In genomic region chr11:9600651-9601040, GRCh38 we compare ENCODE assay signal across 8 cellular contexts. TPM values are rescaled to one million over a fixed set of nuclear protein-coding genes. Genes with fewer than 3 reads are reported as not detected.
A peak's percentile ranks its signal among the peaks of the same experiment; 100 is the strongest.
DNase-seq lines count a peak whose midpoint lies in the region; ATAC-seq, FAIRE-seq and TF ChIP-seq lines count a peak whose summit lies in the region.

No MANE protein-coding gene starts in this region.

- peaks cover 30 to 36% of the 10 kb centered on the region in 2 donors for H3K4me1 Mint-ChIP-seq in immature natural killer cell

- H3K9me3 ChIP-seq in small intestine (ENCODE audit: control insufficient read depth, low read depth) (no peaks in the 10 kb centered on the region), A673 (ENCODE audit: low read depth, low read length, poor library complexity, severe bottlenecking) (no peaks in the 10 kb centered on the region)

- no peak overlapping the region for H3K4me3 ChIP-seq in small intestine (ENCODE audit: low read depth in 1 of 2, low read length in 2 of 2)
- H3K4me3 ChIP-seq in A673 (ENCODE audit: low read depth, low read length, poor library complexity, severe bottlenecking): no peak overlapping the region

- no peaks in the 10 kb centered on the region for H3K36me3 Mint-ChIP-seq in immature natural killer cell

- H3K9me3 Mint-ChIP-seq in immature natural killer cell: peaks cover 0 to 2% (median 0%) of the 10 kb centered on the region in 6 donors

- peak overlapping the region; percentile 61 to 86 (median 79) for H3K4me3 Mint-ChIP-seq in immature natural killer cell

- no peak for FAIRE-seq in small intestine (lab: Jason Lieb, UNC)

- peak; percentile 38 for ATAC-seq in GM18505 (IDR thresholded peaks at IDR 0.05; ENCODE audit: unreplicated experiment)
- peak; percentile 42 for ATAC-seq in GM21786 (IDR thresholded peaks at IDR 0.05; ENCODE audit: unreplicated experiment)

- DNase-seq in MV-4-11 (lab: John Stamatoyannopoulos, UW): peak; percentile 52
- DNase-seq in immature natural killer cell: no peak
- DNase-seq in small intestine: no peak
- no peak for DNase-seq in posterior cingulate gyrus
- DNase-seq in A673 (ENCODE audit: low spot score): no peak
- DNase-seq in AML-193 (lab: John Stamatoyannopoulos, UW): no peak

- H3K36me3 ChIP-seq in small intestine (ENCODE audit: control insufficient read depth in 2 of 2, insufficient read depth in 2 of 2, low read length in 2 of 2) (no peaks in the 10 kb centered on the region), A673 (ENCODE audit: insufficient read depth, low read length, poor library complexity, severe bottlenecking) (no peaks in the 10 kb centered on the region)

- 91 to 92% (median 91%) methylated on average over 4 of the region's 4 CpGs for WGBS in small intestine, 3 donors

- H3K27me3 ChIP-seq in small intestine (ENCODE audit: control insufficient read depth in 2 of 2, insufficient read depth in 2 of 2, low read length in 2 of 2) (no peaks in the 10 kb centered on the region), A673 (replicated peaks; ENCODE audit: insufficient read depth, low read depth, low read length, poor library complexity) (no peaks in the 10 kb centered on the region)

- peaks cover 0 to 13% (median 0%) of the 10 kb centered on the region in 3 donors for H3K27me3 Mint-ChIP-seq in immature natural killer cell (ENCODE audit: low read depth in 3 of 3)

- H3K27ac ChIP-seq in small intestine (ENCODE audit: low read depth in 1 of 2, low read length in 1 of 2): no peak overlapping the region
- no peak overlapping the region for H3K27ac ChIP-seq in A673 (ENCODE audit: low read depth, low read length, poor library complexity, severe bottlenecking)

- H3K27ac Mint-ChIP-seq in immature natural killer cell: peak overlapping the region; percentile 79 to 94 (median 89)

- intact Hi-C loops in posterior cingulate gyrus (cut with DNase I): no loop called here
- intact Hi-C loops in A673 (cut with micrococcal nuclease; ENCODE audit: unreplicated experiment): no loop called here

- CTCF ChIA-PET in A673 (lab: Charles Lee): interaction anchor here (0.8 to 1.1 kb wide), 2 partner anchors 13 to 148 kb away, joined by 3 to 6 read pairs; no protein-coding TSS in a partner anchor

- H3K4me1 ChIP-seq in small intestine (ENCODE audit: control insufficient read depth in 2 of 2, insufficient read depth in 1 of 2, low read depth in 1 of 2, low read length in 1 of 2) (peaks cover 0 to 3% of the 10 kb centered on the region in 2 donors), A673 (ENCODE audit: insufficient read depth, low read length, poor library complexity, severe bottlenecking) (peaks cover 7% of the 10 kb centered on the region)

- TF ChIP-seq POLR2A in GM18505 (IDR thresholded peaks at IDR 0.05; ENCODE audit: borderline replicate concordance, extremely low read depth, insufficient read depth, insufficient read length): no peak

- BruUV-seq in A673 (replicated peaks; lab: Mats Ljungman, UMichigan): no TSS peak

- POLR2A ChIA-PET in A673 (lab: Charles Lee; ENCODE audit: low non-redundant PET): interaction anchor here (0.6 kb wide), 2 partner anchors 158 to 382 kb away, joined by 3 read pairs; no protein-coding TSS in a partner anchor

- no peak for TF ChIP-seq CTCF in A673 (conservative IDR thresholded peaks at IDR 0.05; ENCODE audit: low read depth, low read length)

RNA-seq across cellular contexts. Expression of gene WEE1, which starts 27.2 kb away (rescaled TPM):
- polyA plus RNA-seq in immature natural killer cell (10 to 100 TPM in 1 of 3 donors, 1 to 10 TPM in 2; 7.7 to 11.4 (median 9.9) TPM), small intestine (1 to 10 TPM; 4.6 to 9.7 (median 6.3) TPM)
- total RNA-seq in A673 (2021): 51.4 and 54.9 TPM in 2 replicates
